ENCODE assay signal across 11 cellular contexts in the genomic region with DNA sequence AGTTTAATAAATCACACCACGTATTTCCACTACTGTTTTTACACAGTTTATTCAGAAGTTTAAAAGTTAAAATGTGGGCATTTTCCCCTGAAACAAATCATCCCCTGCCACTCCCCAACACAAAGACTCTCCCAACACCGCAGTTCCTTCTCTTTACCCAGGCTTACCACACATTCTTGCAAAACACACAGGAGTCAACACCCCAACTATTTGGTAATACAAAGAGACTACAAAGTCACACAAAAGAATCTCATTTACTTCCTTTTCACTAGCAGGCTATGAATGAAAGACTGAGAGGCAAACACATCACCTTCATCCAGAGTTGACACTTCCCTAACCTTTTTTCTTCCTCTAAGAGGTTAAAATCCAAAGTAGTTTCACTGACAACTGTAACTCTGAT. TPM values are rescaled to one million over a fixed set of nuclear protein-coding genes. Genes with fewer than 3 reads are reported as not detected.
A peak's percentile ranks its signal among the peaks of the same experiment; 100 is the strongest.
DNase-seq lines count a peak whose midpoint lies in the region; ATAC-seq and TF ChIP-seq lines count a peak whose summit lies in the region.
"Had no signal": no experiment of that assay in that cellular context is flagged by ENCODE, and none has a peak within 500 bp of the region (broad histone marks: within the 10 kb centered on the region; RNA-seq: fewer than 3 reads in every experiment).

No MANE protein-coding gene starts in this region.

- WGBS in lower leg skin, 2 donors, result 66 to 74% methylated on average over 2 of the region's 2 CpGs

- no peaks in the 10 kb centered on the region for H3K27me3 Mint-ChIP-seq in activated T-cell treated with anti-CD3 and anti-CD28 coated beads, Interleukin-2, amount 50 U/mL, for 72 hours (ENCODE audit: low read depth)

- H3K4me3 ChIP-seq in epithelial cell of esophagus (ENCODE audit: low read length) (no peak overlapping the region), lower leg skin (ENCODE audit: low read depth, poor library complexity, severe bottlenecking) (no peak overlapping the region)
- H3K4me3 ChIP-seq: heart left ventricle had no signal

- H3K36me3 Mint-ChIP-seq in activated T-cell treated with anti-CD3 and anti-CD28 coated beads, Interleukin-2, amount 50 U/mL, for 72 hours (ENCODE audit: insufficient read depth in 2 of 2), result peaks cover 4 to 33% of the 10 kb centered on the region in 2 donors

- peak overlapping the region; percentile 24 for H3K27ac Mint-ChIP-seq in activated T-cell treated with anti-CD3 and anti-CD28 coated beads, Interleukin-2, amount 50 U/mL, for 72 hours

- no peak for DNase-seq in activated T-cell treated with anti-CD3 and anti-CD28 coated beads, Interleukin-2, amount 50 U/mL, for 72 hours
- DNase-seq in activated T-cell treated with anti-CD3 and anti-CD28 coated beads, Interleukin-2, amount 50 U/mL, for 1 hour, result no peak
- DNase-seq in SKM-1 (lab: John Stamatoyannopoulos, UW; ENCODE audit: unreplicated experiment) (peak; percentile 85), epithelial cell of esophagus (ENCODE audit: low read depth) (peak; percentile 72), renal cortical epithelial cell (ENCODE audit: low read depth) (peak; percentile 26), RKO (ENCODE audit: low spot score) (no peak), dedifferentiated amniotic fluid mesenchymal stem cell (ENCODE audit: extremely low spot score) (no peak), lower leg skin (ENCODE audit: low spot score in 2 of 2) (no peak)
- DNase-seq: heart left ventricle, NCI-H187 treated with DMSO at 0.1 percent for 48 hours, RPMI8226 had no signal

- H3K4me1 Mint-ChIP-seq in activated T-cell treated with anti-CD3 and anti-CD28 coated beads, Interleukin-2, amount 50 U/mL, for 72 hours (ENCODE audit: low read depth), result peaks cover 16% of the 10 kb centered on the region

- no peak for TF ChIP-seq POLR2A in lower leg skin (IDR thresholded peaks at IDR 0.05)

- H3K9me3 Mint-ChIP-seq in activated T-cell treated with anti-CD3 and anti-CD28 coated beads, Interleukin-2, amount 50 U/mL, for 72 hours, result no peaks in the 10 kb centered on the region

- ATAC-seq in activated T-cell treated with anti-CD3 and anti-CD28 coated beads, Interleukin-2, amount 50 U/mL, for 72 hours (replicated peaks in 1 of 2), result peak in 1 of 2 donors; percentile 23

- peak overlapping the region in 1 of 2 donors; percentile 0 for H3K4me3 Mint-ChIP-seq in activated T-cell treated with anti-CD3 and anti-CD28 coated beads, Interleukin-2, amount 50 U/mL, for 72 hours

- intact Hi-C loops in lower leg skin (cut with DNase I; ENCODE audit: low total_unique reads), result no loop called here

- TF ChIP-seq CTCF in epithelial cell of esophagus (IDR thresholded peaks at IDR 0.05; ENCODE audit: insufficient read depth, low read depth, low read length, missing control alignments), result no peak
- no peak for TF ChIP-seq CTCF in lower leg skin (IDR thresholded peaks at IDR 0.05)

RNA-seq across cellular contexts. Expression of a gene that starts 51.1 kb away (rescaled TPM):
- total RNA-seq in activated T-cell treated with anti-CD3 and anti-CD28 coated beads, Interleukin-2, amount 50 U/mL, for 72 hours, result 10 to 100 TPM; 48.5 to 58.9 TPM
- total RNA-seq in renal cortical epithelial cell, result 62.1 and 73.8 TPM in 2 replicates
- total RNA-seq in lower leg skin, result 10 to 100 TPM; 48.5 to 84.1 (median 56.8) TPM

RNA-seq across cellular contexts. Expression of a gene that starts 51.2 kb away (rescaled TPM):
- total RNA-seq in activated T-cell treated with anti-CD3 and anti-CD28 coated beads, Interleukin-2, amount 50 U/mL, for 72 hours, result under 1 TPM; 0.25 to 0.48 TPM
- total RNA-seq in renal cortical epithelial cell (not detected in 2 replicates), lower leg skin (not detected)

RNA-seq across cellular contexts. Expression of a gene that starts 53.4 kb away (rescaled TPM):
- total RNA-seq in activated T-cell treated with anti-CD3 and anti-CD28 coated beads, Interleukin-2, amount 50 U/mL, for 72 hours, result 10 to 100 TPM; 30.7 to 34.4 TPM
- 13.5 and 72.3 TPM in 2 replicates for total RNA-seq in renal cortical epithelial cell
- total RNA-seq in lower leg skin, result 10 to 100 TPM; 27.1 to 37.4 (median 30.6) TPM

Comparison
In these comparisons a context has a peak if more than half of its experiments do, and no peak if none do; other contexts are left out.
1. DNase-seq: peak in SKM-1 (single experiment), epithelial cell of esophagus (single experiment) and renal cortical epithelial cell (single experiment); none in activated T-cell treated with anti-CD3 and anti-CD28 coated beads, Interleukin-2, amount 50 U/mL, for 72 hours (0 of 2), activated T-cell treated with anti-CD3 and anti-CD28 coated beads, Interleukin-2, amount 50 U/mL, for 1 hour (single experiment), RKO (single experiment), dedifferentiated amniotic fluid mesenchymal stem cell (single experiment) and lower leg skin (0 of 2).